8 cellular contexts compared by ENCODE assay signal in the genomic region with DNA sequence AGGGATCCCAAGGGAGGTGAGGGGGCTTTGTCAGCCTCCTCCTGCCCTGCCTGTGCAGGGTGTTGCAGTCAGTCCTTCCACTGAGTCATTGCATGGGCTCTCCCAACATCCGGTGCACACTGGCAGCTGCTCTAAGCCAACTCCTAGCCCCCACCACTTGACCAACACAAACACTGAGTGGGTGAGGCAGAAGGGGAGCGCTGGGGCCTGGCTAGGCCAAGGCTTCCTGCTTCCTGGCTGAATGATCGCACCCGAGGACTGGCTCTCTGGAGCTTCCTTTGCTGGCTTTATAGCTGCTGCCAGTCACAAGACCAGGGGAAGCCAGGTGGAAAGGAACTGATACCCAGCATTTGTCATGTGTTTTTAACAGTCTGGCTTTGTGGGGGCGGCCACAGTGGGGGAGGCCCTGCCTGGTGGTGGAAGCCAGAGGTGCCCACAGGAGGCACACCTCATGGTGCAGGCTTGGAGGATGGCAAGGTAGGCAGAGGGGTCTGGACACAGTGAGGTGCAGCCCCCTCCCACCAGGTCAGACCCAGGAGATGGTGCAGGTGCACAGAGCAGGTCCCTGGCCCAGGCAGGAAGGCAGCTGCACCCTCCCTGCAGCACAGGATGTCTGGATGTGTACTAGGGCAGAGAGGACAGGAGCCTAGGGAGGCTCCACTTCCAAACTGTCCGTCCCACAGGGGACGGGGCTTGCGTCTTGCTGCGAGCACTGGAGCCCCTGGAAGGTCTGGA. TPM values are rescaled to one million over a fixed set of nuclear protein-coding genes. Genes with fewer than 3 reads are reported as not detected.
DNase-seq lines count a peak whose midpoint lies in the region; ATAC-seq, FAIRE-seq and TF ChIP-seq lines count a peak whose summit lies in the region.

No MANE protein-coding gene starts in this region.

- H3K27me3 ChIP-seq in breast epithelium (no peaks in the 10 kb centered on the region), HepG2 (ENCODE audit: control insufficient read depth in 1 of 2, insufficient read depth in 2 of 2, low read length in 2 of 2) (no peaks in the 10 kb centered on the region)

- peaks cover 18 to 33% (median 25%) of the 10 kb centered on the region in 3 donors for H3K4me1 Mint-ChIP-seq in T-cell

- no peaks in the 10 kb centered on the region for H3K9me3 ChIP-seq in breast epithelium
- no peaks in the 10 kb centered on the region for H3K9me3 ChIP-seq in HepG2 (ENCODE audit: low read length)

- no peak overlapping the region for H3K9ac ChIP-seq in HepG2 (ENCODE audit: insufficient read depth, low read depth, low read length)

- POLR2A ChIA-PET in AG04449 (lab: Yijun Ruan, JAX) (interaction anchor here (0.6 to 2.2 kb wide), 6 partner anchors 9 to 128 kb away, joined by 3 to 10 read pairs (median 5); a partner anchor contains a TSS), T-cell (lab: Charles Lee) (no interaction called here), HepG2 (lab: Yijun Ruan, JAX) (no interaction called here)

- no peaks in the 10 kb centered on the region for H4K20me1 ChIP-seq in HepG2 (ENCODE audit: insufficient read depth, low read length)

- intact Hi-C loops in breast epithelium (cut with DNase I; ENCODE audit: low total_unique reads): no loop called here
- intact Hi-C loops in HepG2 (cut with micrococcal nuclease; ENCODE audit: unreplicated experiment): no loop called here

- no peak overlapping the region for H3K4me2 ChIP-seq in HepG2 (ENCODE audit: low read depth, low read length)

- H3K36me3 Mint-ChIP-seq in T-cell: peaks cover 4% of the 10 kb centered on the region

- FAIRE-seq in HepG2 (lab: Jason Lieb, UNC): no peak

- peak; percentile 70 for DNase-seq in AG04449 (ENCODE audit: low read depth, low spot score)
- peak; percentile 89 for DNase-seq in HK-2 (ENCODE audit: unreplicated experiment)
- peak in 7 of 34 experiments; percentile 5 to 31 (median 21) for DNase-seq in T-cell
- no peak for DNase-seq in breast epithelium (ENCODE audit: low spot score in 2 of 2)
- DNase-seq in HepG2 (ENCODE audit: low spot score): no peak
- DNase-seq in stimulated activated CD8-positive, alpha-beta memory T cell treated with anti-CD3 and anti-CD28 coated beads, Interleukin-4, amount 100 ng/mL, for 24 hours (ENCODE audit: low read depth): peak; percentile 47

- no peak for TF ChIP-seq RAD21 in HepG2 (CRISPR knock-in tag; IDR thresholded peaks at IDR 0.05)

- H3K27ac ChIP-seq in breast epithelium (peak overlapping the region; percentile 11 to 74), HepG2 (ENCODE audit: extremely low read length, insufficient read depth, low read length) (no peak overlapping the region)

- CTCF ChIA-PET in AG04449 (lab: Yijun Ruan, JAX): interaction anchor here (2.6 to 19.2 kb wide), 4 partner anchors 12 to 97 kb away, joined by 7 to 728 read pairs (median 60); a partner anchor contains a TSS
- CTCF ChIA-PET in T-cell (lab: Charles Lee): no interaction called here
- CTCF ChIA-PET in HepG2 (lab: Yijun Ruan, JAX; ENCODE audit: low intra/inter-chr PET ratio, low total read pairs): interaction anchor here (0.8 kb wide), 1 partner anchor 12 kb away, joined by 3 read pairs; no protein-coding TSS in a partner anchor

- H2AFZ ChIP-seq in HepG2 (ENCODE audit: low read length): no peak overlapping the region

- TF ChIP-seq POLR2A in breast epithelium (IDR thresholded peaks at IDR 0.05): no peak
- no peak; a peak in 1 of 4 replicates for TF ChIP-seq POLR2A in HepG2 (IDR thresholded peaks at IDR 0.05; ENCODE audit: insufficient read depth in 1 of 2, low read depth in 2 of 2, low read length in 2 of 2)

- ATAC-seq in GM18861 (IDR thresholded peaks at IDR 0.05; ENCODE audit: unreplicated experiment) (peak; percentile 70), T-cell (replicated peaks in 1 of 4) (peak; percentile 58 to 75 (median 65)), HepG2 (peak; percentile 12; the same call in 2 of the 3 replicates), GM21526 (IDR thresholded peaks at IDR 0.05; ENCODE audit: low FRiP score, unreplicated experiment) (no peak)

- peak overlapping the region; percentile 84 to 90 for H3K27ac Mint-ChIP-seq in T-cell

- no peaks in the 10 kb centered on the region for H3K36me3 ChIP-seq in breast epithelium
- peaks cover 18 to 38% of the 10 kb centered on the region in 2 experiments; a peak in 4 of 5 replicates for H3K36me3 ChIP-seq in HepG2 (replicated peaks in 1 of 2; ENCODE audit: control insufficient read depth in 1 of 2, insufficient read depth in 2 of 2, low read length in 2 of 2)

- TF ChIP-seq EP300 in HepG2 (IDR thresholded peaks at IDR 0.05; ENCODE audit: low read depth in 2 of 2, low read length in 2 of 2) (no peak), HepG2 (CRISPR knock-in tag; IDR thresholded peaks at IDR 0.05; ENCODE audit: borderline replicate concordance) (no peak)

- TF ChIP-seq CTCF in AG04449 (IDR thresholded peaks at IDR 0.05; ENCODE audit: insufficient read depth, low read length, missing control alignments): no peak
- TF ChIP-seq CTCF in breast epithelium (IDR thresholded peaks at IDR 0.05): no peak
- TF ChIP-seq CTCF in HepG2 (CRISPR knock-in tag; IDR thresholded peaks at IDR 0.05): no peak

- peaks cover 7 to 10% of the 10 kb centered on the region in 2 donors for H3K4me1 ChIP-seq in breast epithelium
- peaks cover under 1% of the 10 kb centered on the region; the same call in 1 of the 2 replicates for H3K4me1 ChIP-seq in HepG2 (ENCODE audit: insufficient read depth, low read length)

- BruUV-seq in HepG2 (replicated peaks; lab: Mats Ljungman, UMichigan): no TSS peak

- no peaks in the 10 kb centered on the region for H3K9me3 Mint-ChIP-seq in T-cell

- WGBS in HepG2 (ENCODE audit: low lambda C conversion rate): 93% methylated on average over 7 of the region's 9 CpGs

- H3K4me3 Mint-ChIP-seq in T-cell: no peak overlapping the region

- no peak overlapping the region for H3K4me3 ChIP-seq in AG04449 (ENCODE audit: low read depth, low read length)
- H3K4me3 ChIP-seq in breast epithelium: peak overlapping the region in 1 of 3 donors; percentile 15
- no peak overlapping the region for H3K4me3 ChIP-seq in HepG2 (replicated peaks in 1 of 3; ENCODE audit: insufficient read depth in 1 of 3, low read depth in 2 of 3, low read length in 3 of 3)

- no peaks in the 10 kb centered on the region for H3K79me2 ChIP-seq in HepG2 (ENCODE audit: insufficient read depth, low read length)

- in situ Hi-C loops in HepG2 (cut with HindIII; ENCODE audit: extremely low pct_ligation_motif_present, low pct_unique_long_range_greater_than_20kb): no loop called here

- H3K27me3 Mint-ChIP-seq in T-cell: no peaks in the 10 kb centered on the region

RNA-seq across cellular contexts. Expression of a gene that starts 6.9 kb away (rescaled TPM):
- total RNA-seq in T-cell (10 to 100 TPM; 18.3 to 48.2 (median 38.7) TPM), breast epithelium (100 to 1,000 TPM in 1 of 3 donors, 10 to 100 TPM in 2; 86.9 to 112 (median 89.1) TPM), HepG2 (2016; rRNA removed; fragmentation: Illumina TruSeq; extraction: Trizol) (56.4 and 62.5 TPM in 2 replicates)
- total RNA-seq in HepG2 (2016; cell fraction: cytosol; rRNA removed; fragmentation: Illumina TruSeq; extraction: Trizol; ENCODE audit: low read depth): 46.3 and 53.1 TPM in 2 replicates
- 55.9 and 64.7 TPM in 2 replicates for total RNA-seq in HepG2 (2016; cell fraction: insoluble cytoplasmic fraction; rRNA removed; fragmentation: Illumina TruSeq; extraction: Trizol)
- 57.4 and 76.0 TPM in 2 replicates for total RNA-seq in HepG2 (2016; cell fraction: membrane; rRNA removed; fragmentation: Illumina TruSeq; extraction: Trizol)
- total RNA-seq in HepG2 (2016; cell fraction: nucleus; rRNA removed; fragmentation: Illumina TruSeq; extraction: Trizol): 33.2 and 35.5 TPM in 2 replicates
- 59.1 and 74.2 TPM in 2 replicates for polyA plus RNA-seq in HepG2 (2011; rRNA removed)
- 62.1 and 108 TPM in 2 replicates for polyA plus RNA-seq in HepG2 (2011; cell fraction: cytosol; rRNA removed)
- polyA plus RNA-seq in HepG2 (2011; cell fraction: nucleus; rRNA removed): 58.8 and 62.5 TPM in 2 replicates
- 30.3 and 43.2 TPM in 2 replicates for polyA plus RNA-seq in HepG2 (2012)
- 53.6 and 59.3 TPM in 2 replicates for polyA plus RNA-seq in HepG2 (2016; cell fraction: cytosol; fragmentation: Illumina TruSeq; extraction: Trizol; ENCODE audit: low read depth)
- polyA plus RNA-seq in HepG2 (2016; cell fraction: insoluble cytoplasmic fraction; fragmentation: Illumina TruSeq; extraction: Trizol; ENCODE audit: low read depth): 53.6 and 58.3 TPM in 2 replicates
- 56.7 and 61.4 TPM in 2 replicates for polyA plus RNA-seq in HepG2 (2016; cell fraction: membrane; fragmentation: Illumina TruSeq; extraction: Trizol; ENCODE audit: low read depth)
- polyA plus RNA-seq in HepG2 (2016; cell fraction: nucleus; fragmentation: Illumina TruSeq; extraction: Trizol; ENCODE audit: insufficient read depth, low read depth): 53.3 and 60.6 TPM in 2 replicates
- 22.4 and 34.8 TPM in 2 replicates for polyA minus RNA-seq in HepG2 (2011; rRNA and poly(A)+ RNA removed; ENCODE audit: low replicate concordance)
- 27.0 and 35.2 TPM in 2 replicates for polyA minus RNA-seq in HepG2 (2011; cell fraction: cytosol; rRNA and poly(A)+ RNA removed)
- 5.8 and 10.3 TPM in 2 replicates for polyA minus RNA-seq in HepG2 (2011; cell fraction: nucleus; rRNA and poly(A)+ RNA removed)

RNA-seq across cellular contexts. Expression of a gene that starts 12.5 kb away (rescaled TPM):
- total RNA-seq in T-cell (under 1 TPM; 0.19 to 0.93 (median 0.53) TPM), breast epithelium (10 to 100 TPM; 29.0 to 43.3 (median 42.6) TPM), HepG2 (2016; rRNA removed; fragmentation: Illumina TruSeq; extraction: Trizol) (1.8 and 5.4 TPM in 2 replicates)
- total RNA-seq in HepG2 (2016; cell fraction: cytosol; rRNA removed; fragmentation: Illumina TruSeq; extraction: Trizol; ENCODE audit: low read depth): 0.81 and 1.8 TPM in 2 replicates
- total RNA-seq in HepG2 (2016; cell fraction: insoluble cytoplasmic fraction; rRNA removed; fragmentation: Illumina TruSeq; extraction: Trizol): 1.4 and 5.9 TPM in 2 replicates
- 0.96 and 1.5 TPM in 2 replicates for total RNA-seq in HepG2 (2016; cell fraction: membrane; rRNA removed; fragmentation: Illumina TruSeq; extraction: Trizol)
- total RNA-seq in HepG2 (2016; cell fraction: nucleus; rRNA removed; fragmentation: Illumina TruSeq; extraction: Trizol): 6.4 and 8.4 TPM in 2 replicates
- 26.9 and 28.1 TPM in 2 replicates for polyA plus RNA-seq in HepG2 (2011; rRNA removed)
- 8.5 and 9.9 TPM in 2 replicates for polyA plus RNA-seq in HepG2 (2011; cell fraction: cytosol; rRNA removed)
- 199 and 238 TPM in 2 replicates for polyA plus RNA-seq in HepG2 (2011; cell fraction: nucleus; rRNA removed)
- polyA plus RNA-seq in HepG2 (2012): 4.3 and 9.2 TPM in 2 replicates
- 0.72 and 0.88 TPM in 2 replicates for polyA plus RNA-seq in HepG2 (2016; cell fraction: cytosol; fragmentation: Illumina TruSeq; extraction: Trizol; ENCODE audit: low read depth)
- 1.7 and 2.1 TPM in 2 replicates for polyA plus RNA-seq in HepG2 (2016; cell fraction: insoluble cytoplasmic fraction; fragmentation: Illumina TruSeq; extraction: Trizol; ENCODE audit: low read depth)
- 1.1 and 1.3 TPM in 2 replicates for polyA plus RNA-seq in HepG2 (2016; cell fraction: membrane; fragmentation: Illumina TruSeq; extraction: Trizol; ENCODE audit: low read depth)
- polyA plus RNA-seq in HepG2 (2016; cell fraction: nucleus; fragmentation: Illumina TruSeq; extraction: Trizol; ENCODE audit: insufficient read depth, low read depth): 26.0 and 29.9 TPM in 2 replicates
- 10.2 and 17.2 TPM in 2 replicates for polyA minus RNA-seq in HepG2 (2011; rRNA and poly(A)+ RNA removed; ENCODE audit: low replicate concordance)
- polyA minus RNA-seq in HepG2 (2011; cell fraction: cytosol; rRNA and poly(A)+ RNA removed): 4.0 and 4.5 TPM in 2 replicates
- polyA minus RNA-seq in HepG2 (2011; cell fraction: nucleus; rRNA and poly(A)+ RNA removed): 18.3 and 18.5 TPM in 2 replicates

RNA-seq across cellular contexts. Expression of a gene that starts 31.3 kb away (rescaled TPM):
- total RNA-seq in T-cell (10 to 100 TPM in 2 of 5 donors, 1 to 10 TPM in 3; 6.8 to 11.4 (median 9.0) TPM), breast epithelium (10 to 100 TPM; 17.4 to 23.9 (median 17.9) TPM), HepG2 (2016; rRNA removed; fragmentation: Illumina TruSeq; extraction: Trizol) (97.4 and 103 TPM in 2 replicates)
- 131 and 159 TPM in 2 replicates for total RNA-seq in HepG2 (2016; cell fraction: cytosol; rRNA removed; fragmentation: Illumina TruSeq; extraction: Trizol; ENCODE audit: low read depth)
- 98.3 and 99.2 TPM in 2 replicates for total RNA-seq in HepG2 (2016; cell fraction: insoluble cytoplasmic fraction; rRNA removed; fragmentation: Illumina TruSeq; extraction: Trizol)
- total RNA-seq in HepG2 (2016; cell fraction: membrane; rRNA removed; fragmentation: Illumina TruSeq; extraction: Trizol): 209 and 211 TPM in 2 replicates
- total RNA-seq in HepG2 (2016; cell fraction: nucleus; rRNA removed; fragmentation: Illumina TruSeq; extraction: Trizol): 35.7 and 35.9 TPM in 2 replicates
- 26.5 and 34.1 TPM in 2 replicates for polyA plus RNA-seq in HepG2 (2011; rRNA removed)
- polyA plus RNA-seq in HepG2 (2011; cell fraction: cytosol; rRNA removed): 30.0 and 42.1 TPM in 2 replicates
- polyA plus RNA-seq in HepG2 (2011; cell fraction: nucleus; rRNA removed): 14.5 and 15.2 TPM in 2 replicates
- polyA plus RNA-seq in HepG2 (2012): 20.6 and 26.4 TPM in 2 replicates
- polyA plus RNA-seq in HepG2 (2016; cell fraction: cytosol; fragmentation: Illumina TruSeq; extraction: Trizol; ENCODE audit: low read depth): 174 and 209 TPM in 2 replicates
- 104 and 113 TPM in 2 replicates for polyA plus RNA-seq in HepG2 (2016; cell fraction: insoluble cytoplasmic fraction; fragmentation: Illumina TruSeq; extraction: Trizol; ENCODE audit: low read depth)
- 222 and 223 TPM in 2 replicates for polyA plus RNA-seq in HepG2 (2016; cell fraction: membrane; fragmentation: Illumina TruSeq; extraction: Trizol; ENCODE audit: low read depth)
- polyA plus RNA-seq in HepG2 (2016; cell fraction: nucleus; fragmentation: Illumina TruSeq; extraction: Trizol; ENCODE audit: insufficient read depth, low read depth): 66.9 and 75.9 TPM in 2 replicates
- 12.7 and 34.1 TPM in 2 replicates for polyA minus RNA-seq in HepG2 (2011; rRNA and poly(A)+ RNA removed; ENCODE audit: low replicate concordance)
- 4.7 and 7.8 TPM in 2 replicates for polyA minus RNA-seq in HepG2 (2011; cell fraction: cytosol; rRNA and poly(A)+ RNA removed)
- 7.2 and 9.5 TPM in 2 replicates for polyA minus RNA-seq in HepG2 (2011; cell fraction: nucleus; rRNA and poly(A)+ RNA removed)

RNA-seq across cellular contexts. Expression of a gene that starts 31.5 kb away (rescaled TPM):
- total RNA-seq in T-cell: 10 to 100 TPM; 11.1 to 24.3 (median 21.3) TPM
- 1 to 10 TPM; 3.8 to 6.9 (median 6.6) TPM for total RNA-seq in breast epithelium
- 18.8 and 22.4 TPM in 2 replicates for total RNA-seq in HepG2 (2016; rRNA removed; fragmentation: Illumina TruSeq; extraction: Trizol)
- total RNA-seq in HepG2 (2016; cell fraction: cytosol; rRNA removed; fragmentation: Illumina TruSeq; extraction: Trizol; ENCODE audit: low read depth): 10.0 and 10.3 TPM in 2 replicates
- total RNA-seq in HepG2 (2016; cell fraction: insoluble cytoplasmic fraction; rRNA removed; fragmentation: Illumina TruSeq; extraction: Trizol): 19.8 and 23.7 TPM in 2 replicates
- total RNA-seq in HepG2 (2016; cell fraction: membrane; rRNA removed; fragmentation: Illumina TruSeq; extraction: Trizol): 11.2 and 12.8 TPM in 2 replicates
- total RNA-seq in HepG2 (2016; cell fraction: nucleus; rRNA removed; fragmentation: Illumina TruSeq; extraction: Trizol): 8.8 and 11.3 TPM in 2 replicates
- 14.8 TPM in 2 replicates for polyA plus RNA-seq in HepG2 (2011; rRNA removed)
- polyA plus RNA-seq in HepG2 (2011; cell fraction: cytosol; rRNA removed): 22.5 and 26.6 TPM in 2 replicates
- polyA plus RNA-seq in HepG2 (2011; cell fraction: nucleus; rRNA removed): 10.5 and 11.1 TPM in 2 replicates
- polyA plus RNA-seq in HepG2 (2012): 14.3 and 17.5 TPM in 2 replicates
- polyA plus RNA-seq in HepG2 (2016; cell fraction: cytosol; fragmentation: Illumina TruSeq; extraction: Trizol; ENCODE audit: low read depth): 9.1 and 9.8 TPM in 2 replicates
- 34.2 and 38.7 TPM in 2 replicates for polyA plus RNA-seq in HepG2 (2016; cell fraction: insoluble cytoplasmic fraction; fragmentation: Illumina TruSeq; extraction: Trizol; ENCODE audit: low read depth)
- 11.8 and 11.9 TPM in 2 replicates for polyA plus RNA-seq in HepG2 (2016; cell fraction: membrane; fragmentation: Illumina TruSeq; extraction: Trizol; ENCODE audit: low read depth)
- 18.2 and 22.9 TPM in 2 replicates for polyA plus RNA-seq in HepG2 (2016; cell fraction: nucleus; fragmentation: Illumina TruSeq; extraction: Trizol; ENCODE audit: insufficient read depth, low read depth)
- polyA minus RNA-seq in HepG2 (2011; rRNA and poly(A)+ RNA removed; ENCODE audit: low replicate concordance): 15.9 and 48.0 TPM in 2 replicates
- 5.5 and 7.7 TPM in 2 replicates for polyA minus RNA-seq in HepG2 (2011; cell fraction: cytosol; rRNA and poly(A)+ RNA removed)
- 8.8 and 10.9 TPM in 2 replicates for polyA minus RNA-seq in HepG2 (2011; cell fraction: nucleus; rRNA and poly(A)+ RNA removed)

RNA-seq across cellular contexts. Expression of a gene that starts 53.6 kb away (rescaled TPM):
- total RNA-seq in T-cell (10 to 100 TPM; 29.3 to 44.1 (median 39.2) TPM), breast epithelium (10 to 100 TPM; 14.2 to 23.4 (median 22.3) TPM), HepG2 (2016; rRNA removed; fragmentation: Illumina TruSeq; extraction: Trizol) (5.2 and 6.5 TPM in 2 replicates)
- total RNA-seq in HepG2 (2016; cell fraction: cytosol; rRNA removed; fragmentation: Illumina TruSeq; extraction: Trizol; ENCODE audit: low read depth): 11.5 and 11.7 TPM in 2 replicates
- total RNA-seq in HepG2 (2016; cell fraction: insoluble cytoplasmic fraction; rRNA removed; fragmentation: Illumina TruSeq; extraction: Trizol): 5.9 and 6.4 TPM in 2 replicates
- 10.1 and 10.8 TPM in 2 replicates for total RNA-seq in HepG2 (2016; cell fraction: membrane; rRNA removed; fragmentation: Illumina TruSeq; extraction: Trizol)
- 8.0 and 8.3 TPM in 2 replicates for total RNA-seq in HepG2 (2016; cell fraction: nucleus; rRNA removed; fragmentation: Illumina TruSeq; extraction: Trizol)
- 7.9 and 9.9 TPM in 2 replicates for polyA plus RNA-seq in HepG2 (2011; rRNA removed)
- polyA plus RNA-seq in HepG2 (2011; cell fraction: cytosol; rRNA removed): 4.5 and 4.8 TPM in 2 replicates
- polyA plus RNA-seq in HepG2 (2011; cell fraction: nucleus; rRNA removed): 39.7 and 53.9 TPM in 2 replicates
- 19.3 and 29.5 TPM in 2 replicates for polyA plus RNA-seq in HepG2 (2012)
- 17.8 and 18.7 TPM in 2 replicates for polyA plus RNA-seq in HepG2 (2016; cell fraction: cytosol; fragmentation: Illumina TruSeq; extraction: Trizol; ENCODE audit: low read depth)
- polyA plus RNA-seq in HepG2 (2016; cell fraction: insoluble cytoplasmic fraction; fragmentation: Illumina TruSeq; extraction: Trizol; ENCODE audit: low read depth): 16.6 and 24.0 TPM in 2 replicates
- polyA plus RNA-seq in HepG2 (2016; cell fraction: membrane; fragmentation: Illumina TruSeq; extraction: Trizol; ENCODE audit: low read depth): 26.9 and 32.5 TPM in 2 replicates
- polyA plus RNA-seq in HepG2 (2016; cell fraction: nucleus; fragmentation: Illumina TruSeq; extraction: Trizol; ENCODE audit: insufficient read depth, low read depth): 24.4 and 31.0 TPM in 2 replicates
- 25.9 and 39.1 TPM in 2 replicates for polyA minus RNA-seq in HepG2 (2011; rRNA and poly(A)+ RNA removed; ENCODE audit: low replicate concordance)
- 9.3 and 11.2 TPM in 2 replicates for polyA minus RNA-seq in HepG2 (2011; cell fraction: cytosol; rRNA and poly(A)+ RNA removed)
- 12.3 and 19.1 TPM in 2 replicates for polyA minus RNA-seq in HepG2 (2011; cell fraction: nucleus; rRNA and poly(A)+ RNA removed)

Comparison
In these comparisons a context has a peak if more than half of its experiments do, and no peak if none do; other contexts are left out.
1. DNase-seq: peak in AG04449 (single experiment), HK-2 (single experiment) and stimulated activated CD8-positive, alpha-beta memory T cell treated with anti-CD3 and anti-CD28 coated beads, Interleukin-4, amount 100 ng/mL, for 24 hours (single experiment); none in breast epithelium (0 of 2) and HepG2 (single experiment).
2. CTCF ChIA-PET loops: an anchor here in AG04449 (2.6 to 19.2 kb wide) and HepG2 (0.8 kb wide); none called in T-cell.